8 cellular contexts compared by ENCODE assay signal in genomic region chr5:123423278-123424149, GRCh38. TPM values are rescaled to one million over a fixed set of nuclear protein-coding genes. Genes with fewer than 3 reads are reported as not detected.
DNase-seq lines count a peak whose midpoint lies in the region; ATAC-seq, FAIRE-seq and TF ChIP-seq lines count a peak whose summit lies in the region.

Gene CEP120 (minus strand): TSS chr5:123423403. CDS start chr5:123422998, 405 bp downstream.

- peak; percentile 90 for TF ChIP-seq POLR2A in GM12892 (IDR thresholded peaks at IDR 0.05; ENCODE audit: low read depth, low read length)

- intact Hi-C loops in heart right ventricle (cut with DNase I): loop anchor here in 9 of 10 donors (1.0 to 10.0 kb wide), 10 partner anchors 81 to 189 kb away; partner anchors contain the start of gene CSNK1G3 (in 3 of the 9)
- intact Hi-C loops in posterior cingulate gyrus (cut with DNase I): loop anchor here (1.0 to 2.0 kb wide), 2 partner anchors 89 to 188 kb away; partner anchors contain the start of gene CSNK1G3
- intact Hi-C loops in upper lobe of right lung (cut with DNase I): no loop called here

- peak; percentile 83 for DNase-seq in GM12892 (ENCODE audit: insufficient read length)
- DNase-seq in NCI-H1436 (lab: John Stamatoyannopoulos, UW): peak; percentile 99
- DNase-seq in T-helper 1 cell: peak; percentile 95 to 99 (median 95)
- DNase-seq in amniotic epithelial cell (ENCODE audit: low read depth): peak; percentile 99
- DNase-seq in heart right ventricle: peak; percentile 98
- peak; percentile 97 to 100 (median 98) for DNase-seq in posterior cingulate gyrus
- DNase-seq in upper lobe of right lung: peak; percentile 99

- peak within 1 kb of the TSS; percentile 66 to 96 (median 90) for H3K27ac ChIP-seq in heart right ventricle
- peak within 1 kb of the TSS; percentile 92 for H3K27ac ChIP-seq in upper lobe of right lung

- FAIRE-seq in GM12892 (lab: Jason Lieb, UNC): peak; percentile 99

- H3K4me1 ChIP-seq in heart right ventricle (peaks cover 0 to 40% (median 18%) of the 10 kb centered on the region in 9 donors), upper lobe of right lung (peaks cover 21% of the 10 kb centered on the region)

- H3K9me3 ChIP-seq in heart right ventricle (no peaks in the 10 kb centered on the region), upper lobe of right lung (no peaks in the 10 kb centered on the region)

- H3K4me3 ChIP-seq in heart right ventricle (peak within 1 kb of the TSS; percentile 69 to 97 (median 90)), upper lobe of right lung (peak within 1 kb of the TSS; percentile 89)

- H3K36me3 ChIP-seq in heart right ventricle (peaks cover 0 to 5% (median 0%) of the 10 kb centered on the region in 9 donors), upper lobe of right lung (no peaks in the 10 kb centered on the region)

- H3K27me3 ChIP-seq in heart right ventricle: no peaks in the 10 kb centered on the region
- no peaks in the 10 kb centered on the region for H3K27me3 ChIP-seq in upper lobe of right lung

- WGBS in heart right ventricle, 2 donors: 0 to 1% methylated on average over 47 of the region's 47 CpGs

- TF ChIP-seq CTCF in heart right ventricle (IDR thresholded peaks at IDR 0.05): peak; percentile 55 to 95 (median 81)
- TF ChIP-seq CTCF in upper lobe of right lung (IDR thresholded peaks at IDR 0.05): peak; percentile 84

- ATAC-seq in HG02840 (IDR thresholded peaks at IDR 0.05; ENCODE audit: low FRiP score, unreplicated experiment): peak; percentile 99
- ATAC-seq in heart right ventricle: peak; percentile 99 to 100 (median 100)
- ATAC-seq in upper lobe of right lung: peak; percentile 100

RNA-seq across cellular contexts. Expression of gene CEP120, which starts in this region (rescaled TPM):
- polyA plus RNA-seq in GM12892 (2012; ENCODE audit: missing spikeins): 10.5 TPM
- 10 to 100 TPM in 7 of 10 donors, 1 to 10 TPM in 3; 7.1 to 14.9 (median 11.3) TPM for total RNA-seq in heart right ventricle
- 1 to 10 TPM; 3.4 to 4.5 TPM for polyA plus RNA-seq in heart right ventricle
- 19.5 TPM for total RNA-seq in upper lobe of right lung

Comparison
In these comparisons a context has a peak if more than half of its experiments do, and no peak if none do; other contexts are left out.
1. Peak in every context shown above with its lines: DNase-seq, ATAC-seq, H3K4me3 ChIP-seq and H3K27ac ChIP-seq.